ENCODE assay signal across 11 cellular contexts in genomic region chr6:121771937-121772717, GRCh38.
DNase-seq lines count a peak whose midpoint lies in the region; ATAC-seq and TF ChIP-seq lines count a peak whose summit lies in the region.
"Had no signal": no experiment of that assay in that cellular context is flagged by ENCODE, and none has a peak within 500 bp of the region (broad histone marks: within the 10 kb centered on the region; RNA-seq: fewer than 3 reads in every experiment).

No MANE protein-coding gene starts in this region.

- H3K4me1 ChIP-seq in thyroid gland (peaks cover 0 to 8% of the 10 kb centered on the region in 2 donors), spleen (no peaks in the 10 kb centered on the region)

- peaks cover 7% of the 10 kb centered on the region for H3K36me3 Mint-ChIP-seq in activated CD8-positive, alpha-beta T cell treated with anti-CD3 and anti-CD28 coated beads, Interleukin-2, amount 10 ng/mL, durations not matched to agents 7 days and 5 days (ENCODE audit: low read depth)
- H3K36me3 Mint-ChIP-seq in stimulated activated effector memory CD8-positive, alpha-beta T cell treated with anti-CD3 and anti-CD28 coated beads, Interleukin-12 subunit alpha, Interleukin-12 subunit beta, amount 100 ng/mL, for 72 hours: no peaks in the 10 kb centered on the region

- no peaks in the 10 kb centered on the region for H3K9me3 ChIP-seq in thyroid gland
- no peaks in the 10 kb centered on the region for H3K9me3 ChIP-seq in spleen

- H3K9me3 Mint-ChIP-seq in activated CD8-positive, alpha-beta T cell treated with anti-CD3 and anti-CD28 coated beads, Interleukin-2, amount 10 ng/mL, durations not matched to agents 7 days and 5 days (ENCODE audit: insufficient read depth): peaks cover 5% of the 10 kb centered on the region
- H3K9me3 Mint-ChIP-seq in stimulated activated effector memory CD8-positive, alpha-beta T cell treated with anti-CD3 and anti-CD28 coated beads, Interleukin-12 subunit alpha, Interleukin-12 subunit beta, amount 100 ng/mL, for 72 hours: peaks cover 9% of the 10 kb centered on the region
- H3K9me3 Mint-ChIP-seq: GM23338 had no signal

- no peak for TF ChIP-seq CTCF in GM20000 (IDR thresholded peaks at IDR 0.05; ENCODE audit: extremely low read depth, missing control alignments)
- TF ChIP-seq CTCF in thyroid gland (IDR thresholded peaks at IDR 0.05): no peak
- TF ChIP-seq CTCF in spleen (IDR thresholded peaks at IDR 0.05 in 8 of 11, conservative IDR thresholded peaks at IDR 0.05 in 3 of 11): no peak

- DNase-seq in GM20000 (ENCODE audit: low spot score): peak; percentile 24
- DNase-seq in activated CD8-positive, alpha-beta T cell treated with anti-CD3 and anti-CD28 coated beads, Interleukin-2, amount 10 ng/mL, durations not matched to agents 7 days and 5 days: no peak
- DNase-seq in thyroid gland: no peak
- no peak for DNase-seq in stimulated activated effector memory CD8-positive, alpha-beta T cell treated with anti-CD3 and anti-CD28 coated beads, Interleukin-12 subunit alpha, Interleukin-12 subunit beta, amount 100 ng/mL, for 72 hours (ENCODE audit: low spot score in 2 of 2)
- DNase-seq in ureter (ENCODE audit: low spot score): no peak
- no peak for DNase-seq in spleen
- DNase-seq: mesenchymal stem cell, NCI-H524 treated with DMSO at 0.1 percent for 48 hours had no signal

- H3K36me3 ChIP-seq in thyroid gland (no peaks in the 10 kb centered on the region), spleen (no peaks in the 10 kb centered on the region)

- POLR2A ChIA-PET in activated CD8-positive, alpha-beta T cell treated with anti-CD3 and anti-CD28 coated beads, Interleukin-2, amount 10 ng/mL, durations not matched to agents 7 days and 5 days (lab: Charles Lee): no interaction called here

- H3K4me1 Mint-ChIP-seq in activated CD8-positive, alpha-beta T cell treated with anti-CD3 and anti-CD28 coated beads, Interleukin-2, amount 10 ng/mL, durations not matched to agents 7 days and 5 days (ENCODE audit: low read depth): peaks cover 29% of the 10 kb centered on the region
- no peaks in the 10 kb centered on the region for H3K4me1 Mint-ChIP-seq in stimulated activated effector memory CD8-positive, alpha-beta T cell treated with anti-CD3 and anti-CD28 coated beads, Interleukin-12 subunit alpha, Interleukin-12 subunit beta, amount 100 ng/mL, for 72 hours
- H3K4me1 Mint-ChIP-seq: GM23338 had no signal

- CTCF ChIA-PET in activated CD8-positive, alpha-beta T cell treated with anti-CD3 and anti-CD28 coated beads, Interleukin-2, amount 10 ng/mL, durations not matched to agents 7 days and 5 days (lab: Charles Lee): no interaction called here

- peak; percentile 93 for ATAC-seq in GM18861 (IDR thresholded peaks at IDR 0.05; ENCODE audit: unreplicated experiment)
- peak; percentile 71 for ATAC-seq in HG03039 (IDR thresholded peaks at IDR 0.05; ENCODE audit: unreplicated experiment)
- ATAC-seq in activated CD8-positive, alpha-beta T cell treated with anti-CD3 and anti-CD28 coated beads, Interleukin-2, amount 10 ng/mL, durations not matched to agents 7 days and 5 days: peak; percentile 42
- no peak for ATAC-seq in stimulated activated effector memory CD8-positive, alpha-beta T cell treated with anti-CD3 and anti-CD28 coated beads, Interleukin-12 subunit alpha, Interleukin-12 subunit beta, amount 100 ng/mL, for 72 hours
- ATAC-seq: GM23338 had no signal

- peak overlapping the region; percentile 80 for H3K27ac Mint-ChIP-seq in activated CD8-positive, alpha-beta T cell treated with anti-CD3 and anti-CD28 coated beads, Interleukin-2, amount 10 ng/mL, durations not matched to agents 7 days and 5 days
- no peak overlapping the region for H3K27ac Mint-ChIP-seq in stimulated activated effector memory CD8-positive, alpha-beta T cell treated with anti-CD3 and anti-CD28 coated beads, Interleukin-12 subunit alpha, Interleukin-12 subunit beta, amount 100 ng/mL, for 72 hours

- H3K4me3 ChIP-seq in thyroid gland (replicated peaks in 1 of 3) (no peak overlapping the region), spleen (no peak overlapping the region)
- H3K4me3 ChIP-seq: GM23338 had no signal

- TF ChIP-seq POLR2A in thyroid gland (IDR thresholded peaks at IDR 0.05): no peak
- no peak for TF ChIP-seq POLR2A in spleen (IDR thresholded peaks at IDR 0.05)

- WGBS in thyroid gland, 2 donors: 72 to 86% methylated on average over 4 of the region's 4 CpGs
- 54 to 64% (median 60%) methylated on average over 4 of the region's 4 CpGs for WGBS in spleen, 5 donors

- no peak overlapping the region for H3K4me3 Mint-ChIP-seq in activated CD8-positive, alpha-beta T cell treated with anti-CD3 and anti-CD28 coated beads, Interleukin-2, amount 10 ng/mL, durations not matched to agents 7 days and 5 days
- H3K4me3 Mint-ChIP-seq in stimulated activated effector memory CD8-positive, alpha-beta T cell treated with anti-CD3 and anti-CD28 coated beads, Interleukin-12 subunit alpha, Interleukin-12 subunit beta, amount 100 ng/mL, for 72 hours: no peak overlapping the region
- H3K4me3 Mint-ChIP-seq: GM23338 had no signal

- intact Hi-C loops in thyroid gland (cut with DNase I) (no loop called here), spleen (cut with DNase I; ENCODE audit: low total_unique reads) (no loop called here)

- H3K27ac ChIP-seq in thyroid gland (peak overlapping the region in 1 of 3 donors; percentile 41), spleen (no peak overlapping the region)

- no peaks in the 10 kb centered on the region for H3K27me3 Mint-ChIP-seq in activated CD8-positive, alpha-beta T cell treated with anti-CD3 and anti-CD28 coated beads, Interleukin-2, amount 10 ng/mL, durations not matched to agents 7 days and 5 days (ENCODE audit: low read depth)

- H3K27me3 ChIP-seq in thyroid gland: no peaks in the 10 kb centered on the region
- H3K27me3 ChIP-seq in spleen (replicated peaks in 1 of 7): no peaks in the 10 kb centered on the region
